ENCODE assay signal across 8 cellular contexts in genomic region chr5:140112685-140113179, GRCh38. TPM values are rescaled to one million over a fixed set of nuclear protein-coding genes. Genes with fewer than 3 reads are reported as not detected.
DNase-seq lines count a peak whose midpoint lies in the region; ATAC-seq and TF ChIP-seq lines count a peak whose summit lies in the region.

No MANE protein-coding gene starts in this region.

- intact Hi-C loops in activated B cell treated with CpG ODN at 0.5 μM for 24 hours (cut with micrococcal nuclease) = loop anchor here (5.0 to 10.0 kb wide), 3 partner anchors 552 to 720 kb away; partner anchors contain the start of gene WDR55

- no peak for TF ChIP-seq CTCF in activated B cell treated with CpG ODN at 0.5 μM for 24 hours (IDR thresholded peaks at IDR 0.05)

- H3K4me3 Mint-ChIP-seq in activated B cell treated with CpG ODN at 0.5 μM for 24 hours = peak overlapping the region; percentile 72
- H3K4me3 Mint-ChIP-seq in stimulated activated naive CD8-positive, alpha-beta T cell treated with anti-CD3 and anti-CD28 coated beads, Interleukin-15, amount 100 ng/mL, for 72 hours = peak overlapping the region; percentile 86 to 91

- ATAC-seq in activated B cell treated with CpG ODN at 0.5 μM for 24 hours (ENCODE audit: low read depth) = no peak
- peak; percentile 5 for ATAC-seq in stimulated activated naive CD8-positive, alpha-beta T cell treated with anti-CD3 and anti-CD28 coated beads, Interleukin-15, amount 100 ng/mL, for 72 hours

- no peaks in the 10 kb centered on the region for H3K9me3 Mint-ChIP-seq in activated B cell treated with CpG ODN at 0.5 μM for 24 hours
- H3K9me3 Mint-ChIP-seq in stimulated activated naive CD8-positive, alpha-beta T cell treated with anti-CD3 and anti-CD28 coated beads, Interleukin-15, amount 100 ng/mL, for 72 hours = no peaks in the 10 kb centered on the region

- H3K27ac Mint-ChIP-seq in activated B cell treated with CpG ODN at 0.5 μM for 24 hours = peak overlapping the region; percentile 18
- H3K27ac Mint-ChIP-seq in stimulated activated naive CD8-positive, alpha-beta T cell treated with anti-CD3 and anti-CD28 coated beads, Interleukin-15, amount 100 ng/mL, for 72 hours = peak overlapping the region; percentile 40 to 74

- no peaks in the 10 kb centered on the region for H3K36me3 ChIP-seq in H7 (replicated peaks; ENCODE audit: control insufficient read depth, insufficient read depth, low read length)

- H3K4me3 ChIP-seq in H7 (ENCODE audit: insufficient read depth, low read depth, low read length) = peak overlapping the region; percentile 73
- peak overlapping the region; percentile 70 for H3K4me3 ChIP-seq in iPS-11a (ENCODE audit: low read depth, low read length)

- DNase-seq in H7 (no peak), activated B cell treated with CpG ODN at 0.5 μM for 24 hours (no peak), DMS53 treated with DMSO at 0.1 percent for 48 hours (lab: John Stamatoyannopoulos, UW; ENCODE audit: unreplicated experiment) (no peak), NCI-H1105 (lab: John Stamatoyannopoulos, UW) (no peak), CD1c-positive myeloid dendritic cell (ENCODE audit: extremely low spot score) (no peak), H4 (ENCODE audit: low spot score) (no peak)
- DNase-seq in stimulated activated naive CD8-positive, alpha-beta T cell treated with anti-CD3 and anti-CD28 coated beads, Interleukin-15, amount 100 ng/mL, for 72 hours = no peak

- H3K27me3 ChIP-seq in H7 (ENCODE audit: control insufficient read depth, insufficient read depth, low read length) = peaks cover 71% of the 10 kb centered on the region

- CTCF ChIA-PET in activated B cell treated with CpG ODN at 0.5 μM for 24 hours (lab: Charles Lee) = interaction anchor here (6.2 kb wide), 1 partner anchor 32 kb away, joined by 59 read pairs; no protein-coding TSS in a partner anchor

- POLR2A ChIA-PET in activated B cell treated with CpG ODN at 0.5 μM for 24 hours (lab: Charles Lee) = interaction anchor here (0.6 to 1.1 kb wide), 6 partner anchors 33 to 840 kb away, joined by 3 to 9 read pairs (median 3); partner anchors contain the start of gene PAIP2

- H3K4me1 Mint-ChIP-seq in activated B cell treated with CpG ODN at 0.5 μM for 24 hours = peaks cover 72% of the 10 kb centered on the region
- H3K4me1 Mint-ChIP-seq in stimulated activated naive CD8-positive, alpha-beta T cell treated with anti-CD3 and anti-CD28 coated beads, Interleukin-15, amount 100 ng/mL, for 72 hours = peaks cover 54% of the 10 kb centered on the region

- peaks cover 5% of the 10 kb centered on the region for H3K36me3 Mint-ChIP-seq in activated B cell treated with CpG ODN at 0.5 μM for 24 hours (ENCODE audit: low read depth)

- H3K27me3 Mint-ChIP-seq in activated B cell treated with CpG ODN at 0.5 μM for 24 hours = peaks cover 6% of the 10 kb centered on the region
- peaks cover 17% of the 10 kb centered on the region for H3K27me3 Mint-ChIP-seq in stimulated activated naive CD8-positive, alpha-beta T cell treated with anti-CD3 and anti-CD28 coated beads, Interleukin-15, amount 100 ng/mL, for 72 hours

RNA-seq across cellular contexts. Expression of gene PURA, which starts 1.2 kb away (rescaled TPM):
- 5.9 and 7.2 TPM in 2 replicates for total RNA-seq in H7 (2014; rRNA removed; shearing (Covaris generic))
- 13.2 and 14.9 TPM in 2 replicates for total RNA-seq in activated B cell treated with CpG ODN at 0.5 μM for 24 hours
- 4.0 and 5.6 TPM in 2 replicates for total RNA-seq in H4 (2014; rRNA removed; shearing (Covaris generic))

RNA-seq across cellular contexts. Expression of gene IGIP, which starts 13.0 kb away (rescaled TPM):
- total RNA-seq in H7 (2014; rRNA removed; shearing (Covaris generic)) = 0.48 and 1.0 TPM in 2 replicates
- total RNA-seq in activated B cell treated with CpG ODN at 0.5 μM for 24 hours = 3.7 and 4.8 TPM in 2 replicates
- 1.9 and 2.1 TPM in 2 replicates for total RNA-seq in H4 (2014; rRNA removed; shearing (Covaris generic))
